9 cellular contexts compared by ENCODE assay signal in the genomic region with DNA sequence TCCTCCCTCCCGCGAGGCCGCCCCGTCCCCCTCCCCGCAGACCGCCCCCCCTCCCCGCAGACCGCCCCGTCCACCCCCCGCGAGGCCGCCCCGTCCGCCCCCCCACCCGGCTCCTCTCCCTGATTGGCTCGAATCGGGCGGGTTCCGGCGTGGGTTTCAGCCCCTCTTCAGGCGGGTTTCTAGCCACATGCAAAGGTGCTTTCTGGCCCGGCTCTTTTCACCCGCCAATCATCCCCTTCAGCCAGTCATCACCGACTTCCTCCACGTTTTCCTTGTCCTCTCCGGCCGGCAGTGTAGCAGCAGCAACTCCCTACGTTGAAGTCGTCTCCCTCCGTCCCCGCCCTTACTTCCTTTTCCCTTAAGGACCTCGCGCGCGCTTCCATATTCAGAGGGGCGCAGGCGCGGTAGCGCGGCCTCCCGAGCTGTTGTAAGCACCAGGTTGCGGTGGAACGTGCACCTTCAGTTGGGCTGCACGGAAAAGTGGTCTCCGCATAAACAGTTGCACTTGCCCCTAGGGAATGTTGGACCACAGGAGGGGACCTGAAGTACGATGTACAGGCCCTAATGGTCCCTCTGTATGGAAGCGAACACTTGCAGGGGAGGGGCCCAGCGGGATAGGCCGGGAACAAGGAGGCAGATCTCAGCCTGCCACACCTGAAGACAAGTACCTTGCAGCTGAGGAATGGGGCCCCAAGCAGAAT. TPM values are rescaled to one million over a fixed set of nuclear protein-coding genes. Genes with fewer than 3 reads are reported as not detected.
DNase-seq lines count a peak whose midpoint lies in the region; ATAC-seq, FAIRE-seq and TF ChIP-seq lines count a peak whose summit lies in the region.
"Had no signal": no experiment of that assay in that cellular context is flagged by ENCODE, and none has a peak within 500 bp of the region (broad histone marks: within the 10 kb centered on the region; RNA-seq: fewer than 3 reads in every experiment).

No MANE protein-coding gene starts in this region.

- peak; percentile 21 for FAIRE-seq in kidney (lab: Jason Lieb, UNC)
- FAIRE-seq: colon had no signal

- no peak for TF ChIP-seq CTCF in kidney (IDR thresholded peaks at IDR 0.05; ENCODE audit: borderline replicate concordance, extremely low read depth, insufficient read depth)

- H3K36me3 ChIP-seq in kidney (ENCODE audit: control insufficient read depth in 1 of 2, insufficient read depth in 2 of 2, low read length in 2 of 2), result no peaks in the 10 kb centered on the region

- DNase-seq in AML-193 (lab: John Stamatoyannopoulos, UW), result peak; percentile 98
- DNase-seq in NCI-H446 treated with DMSO at 0.1 percent for 48 hours (lab: John Stamatoyannopoulos, UW), result peak; percentile 99
- peak; percentile 82 for DNase-seq in activated CD4-positive, CD25-positive, alpha-beta regulatory T cell treated with anti-CD3 and anti-CD28 coated beads, Interleukin-2, amount 50 U/mL, for 72 hours
- peak; percentile 99 for DNase-seq in cerebellum (ENCODE audit: low spot score)
- DNase-seq in kidney, result peak; percentile 98
- DNase-seq in stimulated activated CD4-positive, alpha-beta T cell treated with anti-CD3 and anti-CD28 coated beads, Interleukin-15, amount 100 ng/mL, for 1 hour (ENCODE audit: low read depth in 1 of 2, low spot score in 1 of 2), result peak; percentile 57 to 82

- peak overlapping the region; percentile 85 to 95 for H3K4me3 ChIP-seq in kidney (ENCODE audit: low read length in 2 of 2)

- H3K9ac ChIP-seq in kidney (ENCODE audit: low read length in 2 of 2), result peak overlapping the region; percentile 71 to 81

- peak; percentile 71 for TF ChIP-seq POLR2A in GM19099 (IDR thresholded peaks at IDR 0.05; ENCODE audit: extremely low read depth, insufficient read length, low read depth)

- intact Hi-C loops in kidney (cut with DNase I), result no loop called here

- ATAC-seq in HG03378 (IDR thresholded peaks at IDR 0.05; ENCODE audit: unreplicated experiment), result peak; percentile 89

- H3K27ac ChIP-seq in kidney (ENCODE audit: low read depth in 2 of 2, low read length in 2 of 2), result peak overlapping the region; percentile 74 to 81

- peaks cover 0 to 6% of the 10 kb centered on the region in 2 donors for H3K4me1 ChIP-seq in kidney (ENCODE audit: control insufficient read depth in 1 of 2, insufficient read depth in 1 of 2, low read depth in 1 of 2, low read length in 2 of 2)

- H3K9me3 ChIP-seq in kidney (ENCODE audit: control insufficient read depth in 1 of 2, low read length in 2 of 2), result no peaks in the 10 kb centered on the region

RNA-seq across cellular contexts. Expression of a gene that starts 44.6 kb away (rescaled TPM):
- 3.7 TPM for total RNA-seq in cerebellum
- total RNA-seq in kidney, result 2.5 TPM
- not detected for polyA plus RNA-seq in kidney (ENCODE audit: insufficient read depth, low read depth, low replicate concordance)

RNA-seq across cellular contexts. Expression of a gene that starts 49.4 kb away (rescaled TPM):
- 35.1 TPM for total RNA-seq in cerebellum
- total RNA-seq in kidney, result 76.1 TPM
- polyA plus RNA-seq in kidney (ENCODE audit: insufficient read depth, low read depth, low replicate concordance), result 73.0 TPM

Comparison
In these comparisons a context has a peak if more than half of its experiments do, and no peak if none do; other contexts are left out.
1. Peak in every context shown above with its lines: DNase-seq, ATAC-seq, H3K4me3 ChIP-seq and H3K27ac ChIP-seq.